ENCODE assay signal across 10 cellular contexts in genomic region chr7:28748934-28749584, GRCh38.
DNase-seq lines count a peak whose midpoint lies in the region; ATAC-seq, FAIRE-seq and TF ChIP-seq lines count a peak whose summit lies in the region.
"Had no signal": no experiment of that assay in that cellular context is flagged by ENCODE, and none has a peak within 500 bp of the region (broad histone marks: within the 10 kb centered on the region; RNA-seq: fewer than 3 reads in every experiment).

No MANE protein-coding gene starts in this region.

- H3K27me3 Mint-ChIP-seq in osteocyte (ENCODE audit: unreplicated experiment), result no peaks in the 10 kb centered on the region

- ATAC-seq in HG02852 (IDR thresholded peaks at IDR 0.05; ENCODE audit: unreplicated experiment) (peak; percentile 55), HG02678 (IDR thresholded peaks at IDR 0.05; ENCODE audit: unreplicated experiment) (no peak)

- no peak overlapping the region for H3K4me3 Mint-ChIP-seq in osteocyte (ENCODE audit: unreplicated experiment)

- peak; percentile 30 for FAIRE-seq in G401.6 (lab: Jason Lieb, UNC)

- H3K36me3 Mint-ChIP-seq in osteocyte (ENCODE audit: unreplicated experiment), result no peaks in the 10 kb centered on the region

- no peak overlapping the region for H3K4me3 ChIP-seq in SJSA1
- H3K4me3 ChIP-seq: lung, tibial artery had no signal

- DNase-seq in SJSA1 (ENCODE audit: low read depth in 1 of 2, low spot score in 2 of 2) (peak; percentile 39 to 63), osteocyte (ENCODE audit: extremely low spot score, unreplicated experiment) (no peak), NCI-H1694 (lab: John Stamatoyannopoulos, UW) (no peak), NCI-H2081 (lab: John Stamatoyannopoulos, UW) (no peak)

- no peaks in the 10 kb centered on the region for H3K9me3 ChIP-seq in SJSA1 (replicated peaks)
- H3K9me3 ChIP-seq: tibial artery had no signal

- peaks cover 4% of the 10 kb centered on the region for H3K4me1 Mint-ChIP-seq in osteocyte (ENCODE audit: unreplicated experiment)

- H3K27me3 ChIP-seq in SJSA1 (replicated peaks) (no peaks in the 10 kb centered on the region), layer of hippocampus (ENCODE audit: control insufficient read depth, insufficient read depth, low read length) (no peaks in the 10 kb centered on the region)
- H3K27me3 ChIP-seq: tibial artery had no signal

- H3K4me1 ChIP-seq in SJSA1 (replicated peaks), result peaks cover 6% of the 10 kb centered on the region; the same call in 1 of the 2 replicates

- H3K9me3 Mint-ChIP-seq in osteocyte (ENCODE audit: unreplicated experiment), result no peaks in the 10 kb centered on the region

- no peak overlapping the region for H3K27ac Mint-ChIP-seq in osteocyte (ENCODE audit: unreplicated experiment)

- H3K36me3 ChIP-seq in SJSA1, result no peaks in the 10 kb centered on the region
- H3K36me3 ChIP-seq: tibial artery had no signal

- H3K27ac ChIP-seq in SJSA1 (no peak overlapping the region), layer of hippocampus (ENCODE audit: low read depth, low read length) (peak overlapping the region; percentile 39)
- H3K27ac ChIP-seq: tibial artery had no signal

- TF ChIP-seq CTCF in osteocyte (IDR thresholded peaks at IDR 0.05), result no peak

Comparison
In these comparisons a context has a peak if more than half of its experiments do, and no peak if none do; other contexts are left out.
1. DNase-seq: peak in SJSA1 (2 of 2); none in osteocyte (single experiment), NCI-H1694 (single experiment) and NCI-H2081 (0 of 2).